ENCODE assay signal across 18 cellular contexts in genomic region chr16:89160977-89161701, GRCh38. TPM values are rescaled to one million over a fixed set of nuclear protein-coding genes. Genes with fewer than 3 reads are reported as not detected.
DNase-seq lines count a peak whose midpoint lies in the region; ATAC-seq, FAIRE-seq and TF ChIP-seq lines count a peak whose summit lies in the region.
"Had no signal": no experiment of that assay in that cellular context is flagged by ENCODE, and none has a peak within 500 bp of the region (broad histone marks: within the 10 kb centered on the region; RNA-seq: fewer than 3 reads in every experiment).

No MANE protein-coding gene starts in this region.

- WGBS in K562 (ENCODE audit: insufficient coverage, low coverage, missing lambda C conversion rate), result 64% methylated on average over 27 of the region's 29 CpGs

- no peak for ATAC-seq in K562
- no peak for ATAC-seq in stimulated activated memory B cell treated with anti-CD40 and anti-IgM and Interleukin-4, amounts not matched to agents 10 μg/mL and 1 μg/mL and 100 μg/mL, for 72 hours

- in situ Hi-C loops in K562 (cut with MboI), result no loop called here

- intact Hi-C loops in K562 (cut with micrococcal nuclease) (loop anchor here (10.0 kb wide), 1 partner anchor 186 kb away; the partner anchor contains the start of gene CBFA2T3), cardiac septum (cut with DNase I) (no loop called here)

- H3K9me3 Mint-ChIP-seq in stimulated activated memory B cell treated with anti-CD40 and anti-IgM and Interleukin-4, amounts not matched to agents 10 μg/mL and 1 μg/mL and 100 μg/mL, for 72 hours, result no peaks in the 10 kb centered on the region
- H3K9me3 Mint-ChIP-seq: CD4-positive, alpha-beta T cell; CD8-positive, alpha-beta memory T cell had no signal

- peak; percentile 49; the same call in 1 of the 2 replicates for TF ChIP-seq EP300 in K562 (IDR thresholded peaks at IDR 0.05; ENCODE audit: low read length)

- peaks cover 0 to 15% (median 5%) of the 10 kb centered on the region in 11 experiments; a peak in 9 of 22 replicates for H4K20me1 ChIP-seq in BLaER1 treated with 17β-estradiol and CSF1 and Interleukin-3, amounts not matched to agents 10 nM and 100 nM
- no peaks in the 10 kb centered on the region for H4K20me1 ChIP-seq in K562 (replicated peaks; ENCODE audit: control insufficient read depth, insufficient read depth, low read length)

- 0 out of 22 replicates have a peak, but pooled peaks cover 0 to 3% (median 0%) of the 10 kb centered on the region in 11 experiments for H3K9me3 ChIP-seq in BLaER1 treated with 17β-estradiol and CSF1 and Interleukin-3, amounts not matched to agents 10 nM and 100 nM (replicated peaks in 1 of 11)
- peaks cover 14% of the 10 kb centered on the region for H3K9me3 ChIP-seq in K562 (replicated peaks; ENCODE audit: control insufficient read depth, insufficient read depth, low read depth, low read length)

- H3K27me3 ChIP-seq in BLaER1 treated with 17β-estradiol and CSF1 and Interleukin-3, amounts not matched to agents 10 nM and 100 nM, result peaks cover 0 to 22% (median 0%) of the 10 kb centered on the region in 11 experiments; a peak in 6 of 22 replicates
- H3K27me3 ChIP-seq in K562 (ENCODE audit: control insufficient read depth in 2 of 2, insufficient read depth in 2 of 2, low read length in 2 of 2), result no peaks in the 10 kb centered on the region

- TF ChIP-seq POLR2A in K562 (conservative IDR thresholded peaks at IDR 0.05), result no peak

- DNase-seq in K562 (ENCODE audit: extremely low read depth in 1 of 4, low spot score in 3 of 4), result no peak
- no peak for DNase-seq in cardiac septum (ENCODE audit: low spot score)
- DNase-seq in HCEC 1CT, result no peak
- DNase-seq: CD4-positive, alpha-beta T cell; CD8-positive, alpha-beta memory T cell; DMS 273 treated with DMSO at 0.1 percent for 48 hours; DMS79; EL; GDM1; GM23248; H9 had no signal

- no peak overlapping the region; a peak in 1 of 22 replicates for H3K9ac ChIP-seq in BLaER1 treated with 17β-estradiol and CSF1 and Interleukin-3, amounts not matched to agents 10 nM and 100 nM
- H3K9ac ChIP-seq in K562 (ENCODE audit: insufficient read depth in 1 of 2, low read depth in 2 of 2, low read length in 2 of 2), result no peak overlapping the region
- H3K9ac ChIP-seq: GM23248 had no signal

- no peak overlapping the region for H2AFZ ChIP-seq in K562 (ENCODE audit: low read depth, low read length)
- H2AFZ ChIP-seq: GM23248 had no signal

- no peak overlapping the region for H3K27ac ChIP-seq in BLaER1 treated with 17β-estradiol and CSF1 and Interleukin-3, amounts not matched to agents 10 nM and 100 nM
- no peak overlapping the region for H3K27ac ChIP-seq in K562 (ENCODE audit: extremely low read depth, low read depth, low read length)
- H3K27ac ChIP-seq: GM23248 had no signal

- no TSS peak for BruUV-seq in K562 (replicated peaks; lab: Mats Ljungman, UMichigan)

- POLR2A ChIA-PET in K562 (lab: Yijun Ruan, JAX), result interaction anchor here (0.7 kb wide), 1 partner anchor 275 kb away, joined by 3 read pairs; no protein-coding TSS in a partner anchor

- peak overlapping the region; percentile 21 for H3K27ac Mint-ChIP-seq in stimulated activated memory B cell treated with anti-CD40 and anti-IgM and Interleukin-4, amounts not matched to agents 10 μg/mL and 1 μg/mL and 100 μg/mL, for 72 hours
- H3K27ac Mint-ChIP-seq: CD14-positive monocyte; CD4-positive, alpha-beta T cell had no signal

- H3K36me3 Mint-ChIP-seq in stimulated activated memory B cell treated with anti-CD40 and anti-IgM and Interleukin-4, amounts not matched to agents 10 μg/mL and 1 μg/mL and 100 μg/mL, for 72 hours, result no peaks in the 10 kb centered on the region
- H3K36me3 Mint-ChIP-seq: CD14-positive monocyte; CD8-positive, alpha-beta memory T cell had no signal

- H3K79me2 ChIP-seq in K562 (ENCODE audit: control insufficient read depth, insufficient read depth, low read length), result no peaks in the 10 kb centered on the region

- no peak for FAIRE-seq in K562 (lab: Jason Lieb, UNC)
- FAIRE-seq: D721Med, GM18507 had no signal

- peak overlapping the region in 8 of 11 experiments; percentile 38 to 79 (median 62); a peak in 16 of 22 replicates for H3K4me2 ChIP-seq in BLaER1 treated with 17β-estradiol and CSF1 and Interleukin-3, amounts not matched to agents 10 nM and 100 nM
- H3K4me2 ChIP-seq in K562 (ENCODE audit: insufficient read depth, low read length), result no peak overlapping the region

- TF ChIP-seq CTCF in K562 (IDR thresholded peaks at IDR 0.05 in 2 of 3, conservative IDR thresholded peaks at IDR 0.05 in 1 of 3; ENCODE audit: insufficient read depth in 2 of 3, low read depth in 1 of 3, low read length in 3 of 3), result no peak

- CTCF ChIA-PET in K562 (lab: Yijun Ruan, JAX; ENCODE audit: low intra/inter-chr PET ratio), result no interaction called here

- no peaks in the 10 kb centered on the region for H3K36me3 ChIP-seq in BLaER1 treated with 17β-estradiol and CSF1 and Interleukin-3, amounts not matched to agents 10 nM and 100 nM
- no peaks in the 10 kb centered on the region for H3K36me3 ChIP-seq in K562 (ENCODE audit: control insufficient read depth, insufficient read depth, low read length)

- no peak overlapping the region for H3K4me3 ChIP-seq in BLaER1 treated with 17β-estradiol and CSF1 and Interleukin-3, amounts not matched to agents 10 nM and 100 nM
- H3K4me3 ChIP-seq in K562, result no peak overlapping the region
- H3K4me3 ChIP-seq: GM23248 had no signal

- H3K4me1 ChIP-seq in BLaER1 treated with 17β-estradiol and CSF1 and Interleukin-3, amounts not matched to agents 10 nM and 100 nM, result peaks cover 13 to 81% (median 72%) of the 10 kb centered on the region in 10 experiments
- H3K4me1 ChIP-seq in K562 (replicated peaks in 1 of 2; ENCODE audit: control insufficient read depth in 2 of 2, insufficient read depth in 2 of 2, low read length in 2 of 2), result peaks cover 0 to 61% of the 10 kb centered on the region in 2 experiments; a peak in 3 of 5 replicates

- no peak overlapping the region for H3K4me3 Mint-ChIP-seq in stimulated activated memory B cell treated with anti-CD40 and anti-IgM and Interleukin-4, amounts not matched to agents 10 μg/mL and 1 μg/mL and 100 μg/mL, for 72 hours
- H3K4me3 Mint-ChIP-seq: CD14-positive monocyte; CD4-positive, alpha-beta T cell; H9 had no signal

- peaks cover 38% of the 10 kb centered on the region for H3K4me1 Mint-ChIP-seq in stimulated activated memory B cell treated with anti-CD40 and anti-IgM and Interleukin-4, amounts not matched to agents 10 μg/mL and 1 μg/mL and 100 μg/mL, for 72 hours
- H3K4me1 Mint-ChIP-seq: CD8-positive, alpha-beta memory T cell; H9 had no signal

- no peaks in the 10 kb centered on the region for H3K9me1 ChIP-seq in K562 (ENCODE audit: control insufficient read depth, insufficient read depth, low read length)

- H3K27me3 Mint-ChIP-seq in stimulated activated memory B cell treated with anti-CD40 and anti-IgM and Interleukin-4, amounts not matched to agents 10 μg/mL and 1 μg/mL and 100 μg/mL, for 72 hours, result peaks cover 28% of the 10 kb centered on the region
- H3K27me3 Mint-ChIP-seq: CD4-positive, alpha-beta T cell; CD8-positive, alpha-beta memory T cell had no signal

- TF ChIP-seq RAD21 in K562 (CRISPR knock-in tag; conservative IDR thresholded peaks at IDR 0.05 in 1 of 2, IDR thresholded peaks at IDR 0.05 in 1 of 2), result no peak

RNA-seq across cellular contexts. Expression of gene CDH15, which starts 10.4 kb away (rescaled TPM):
- 0.37 TPM in 1 of 2 replicates, not detected in the other for total RNA-seq in K562 (2011; cell fraction: chromatin; rRNA removed; ENCODE audit: low replicate concordance)
- total RNA-seq in K562 (2011; cell fraction: nucleolus; rRNA removed), result 0.33 TPM in 1 of 2 replicates, not detected in the other
- not detected in 2 replicates for total RNA-seq in K562 (2011; cell fraction: nucleoplasm; rRNA removed)
- total RNA-seq in K562 (2014; rRNA removed) (0.16 and 0.18 TPM in 2 replicates), K562 (2014; rRNA removed; fragmentation: Illumina TruSeq; extraction: Trizol) (not detected in 2 replicates), K562 (2015; rRNA removed; fragmentation: Illumina TruSeq; extraction: Trizol) (not detected in 2 replicates), K562 (2021) (0.07 and 0.11 TPM in 2 replicates), cardiac septum (0.27 TPM)
- polyA plus RNA-seq in K562 (2011; rRNA removed) (0.03 TPM in 1 of 2 replicates, not detected in the other), K562 (2014; fragmentation: Illumina TruSeq; extraction: Trizol) (not detected in 2 replicates), K562 (2014; fragmentation: Nextera tagmentation; extraction: Ambion mirVana) (not detected), K562 (2014; rRNA removed) (not detected in 2 replicates)
- 0.03 and 0.12 TPM in 2 replicates for polyA plus RNA-seq in K562 (2011; cell fraction: cytosol; rRNA removed)
- 0.08 and 0.09 TPM in 2 replicates for polyA plus RNA-seq in K562 (2011; cell fraction: nucleus; rRNA removed)
- 0.11 and 0.12 TPM in 2 replicates for polyA plus RNA-seq in K562 (2012)
- not detected in 2 replicates for polyA minus RNA-seq in K562 (2011; rRNA and poly(A)+ RNA removed)
- not detected in 2 replicates for polyA minus RNA-seq in K562 (2011; cell fraction: cytosol; rRNA and poly(A)+ RNA removed)
- polyA minus RNA-seq in K562 (2011; cell fraction: nucleus; rRNA and poly(A)+ RNA removed), result not detected in 2 replicates
- total RNA-seq: A172; CD4-positive, alpha-beta T cell; CD8-positive, alpha-beta memory T cell; GM23248 had no signal
- polyA plus RNA-seq: CD14-positive monocyte; CD8-positive, alpha-beta memory T cell had no signal

RNA-seq across cellular contexts. Expression of gene SLC22A31, which starts 39.2 kb away (rescaled TPM):
- 1.7 and 10.2 TPM in 2 replicates for total RNA-seq in K562 (2011; cell fraction: chromatin; rRNA removed; ENCODE audit: low replicate concordance)
- 8.4 and 9.0 TPM in 2 replicates for total RNA-seq in K562 (2011; cell fraction: nucleolus; rRNA removed)
- total RNA-seq in K562 (2011; cell fraction: nucleoplasm; rRNA removed), result 3.0 and 3.2 TPM in 2 replicates
- 0.54 and 0.86 TPM in 2 replicates for total RNA-seq in K562 (2014; rRNA removed)
- total RNA-seq in K562 (2014; rRNA removed; fragmentation: Illumina TruSeq; extraction: Trizol), result not detected in 2 replicates
- 0.15 and 0.29 TPM in 2 replicates for total RNA-seq in K562 (2015; rRNA removed; fragmentation: Illumina TruSeq; extraction: Trizol)
- total RNA-seq in K562 (2021), result 1.1 and 1.3 TPM in 2 replicates
- polyA plus RNA-seq in K562 (2011; rRNA removed), result 0.39 and 1.9 TPM in 2 replicates
- polyA plus RNA-seq in K562 (2011; cell fraction: cytosol; rRNA removed), result 0.94 and 0.97 TPM in 2 replicates
- polyA plus RNA-seq in K562 (2011; cell fraction: nucleus; rRNA removed), result 21.9 and 26.1 TPM in 2 replicates
- 0.74 and 1.7 TPM in 2 replicates for polyA plus RNA-seq in K562 (2012)
- 0.36 and 0.47 TPM in 2 replicates for polyA plus RNA-seq in K562 (2014; fragmentation: Illumina TruSeq; extraction: Trizol)
- polyA plus RNA-seq in K562 (2014; fragmentation: Nextera tagmentation; extraction: Ambion mirVana), result not detected
- polyA plus RNA-seq in K562 (2014; rRNA removed), result 2.2 and 2.4 TPM in 2 replicates
- polyA minus RNA-seq in K562 (2011; rRNA and poly(A)+ RNA removed), result not detected in 2 replicates
- polyA minus RNA-seq in K562 (2011; cell fraction: cytosol; rRNA and poly(A)+ RNA removed), result 0.76 TPM in 1 of 2 replicates, not detected in the other
- 1.9 and 3.9 TPM in 2 replicates for polyA minus RNA-seq in K562 (2011; cell fraction: nucleus; rRNA and poly(A)+ RNA removed)
- not detected for total RNA-seq in cardiac septum
- total RNA-seq: A172; CD8-positive, alpha-beta memory T cell; GM23248; H4 had no signal
- polyA plus RNA-seq: CD14-positive monocyte; CD8-positive, alpha-beta memory T cell; GM23248 had no signal

RNA-seq across cellular contexts. Expression of gene ZNF778, which starts 56.4 kb away (rescaled TPM):
- total RNA-seq in K562 (2011; cell fraction: chromatin; rRNA removed; ENCODE audit: low replicate concordance), result 47.1 and 61.9 TPM in 2 replicates
- total RNA-seq in K562 (2011; cell fraction: nucleolus; rRNA removed), result 22.5 and 24.7 TPM in 2 replicates
- total RNA-seq in K562 (2011; cell fraction: nucleoplasm; rRNA removed), result 21.5 and 25.0 TPM in 2 replicates
- total RNA-seq in K562 (2014; rRNA removed) (18.3 and 26.8 TPM in 2 replicates), K562 (2014; rRNA removed; fragmentation: Illumina TruSeq; extraction: Trizol) (7.4 and 8.2 TPM in 2 replicates), K562 (2015; rRNA removed; fragmentation: Illumina TruSeq; extraction: Trizol) (6.4 and 7.5 TPM in 2 replicates), K562 (2021) (12.4 and 14.3 TPM in 2 replicates), cardiac septum (9.7 TPM)
- polyA plus RNA-seq in K562 (2011; rRNA removed) (6.9 and 9.7 TPM in 2 replicates), K562 (2014; fragmentation: Illumina TruSeq; extraction: Trizol) (7.4 and 7.5 TPM in 2 replicates), K562 (2014; fragmentation: Nextera tagmentation; extraction: Ambion mirVana) (under 1 TPM; 0.70 to 0.80 TPM), K562 (2014; rRNA removed) (33.9 and 60.6 TPM in 2 replicates)
- polyA plus RNA-seq in K562 (2011; cell fraction: cytosol; rRNA removed), result 5.1 and 5.2 TPM in 2 replicates
- polyA plus RNA-seq in K562 (2011; cell fraction: nucleus; rRNA removed), result 12.6 and 18.5 TPM in 2 replicates
- polyA plus RNA-seq in K562 (2012), result 6.3 and 7.9 TPM in 2 replicates
- 16.9 and 19.1 TPM in 2 replicates for polyA minus RNA-seq in K562 (2011; rRNA and poly(A)+ RNA removed)
- 7.0 and 9.8 TPM in 2 replicates for polyA minus RNA-seq in K562 (2011; cell fraction: cytosol; rRNA and poly(A)+ RNA removed)
- polyA minus RNA-seq in K562 (2011; cell fraction: nucleus; rRNA and poly(A)+ RNA removed), result 9.3 and 12.1 TPM in 2 replicates
